8 cellular contexts compared by ENCODE assay signal in the genomic region with DNA sequence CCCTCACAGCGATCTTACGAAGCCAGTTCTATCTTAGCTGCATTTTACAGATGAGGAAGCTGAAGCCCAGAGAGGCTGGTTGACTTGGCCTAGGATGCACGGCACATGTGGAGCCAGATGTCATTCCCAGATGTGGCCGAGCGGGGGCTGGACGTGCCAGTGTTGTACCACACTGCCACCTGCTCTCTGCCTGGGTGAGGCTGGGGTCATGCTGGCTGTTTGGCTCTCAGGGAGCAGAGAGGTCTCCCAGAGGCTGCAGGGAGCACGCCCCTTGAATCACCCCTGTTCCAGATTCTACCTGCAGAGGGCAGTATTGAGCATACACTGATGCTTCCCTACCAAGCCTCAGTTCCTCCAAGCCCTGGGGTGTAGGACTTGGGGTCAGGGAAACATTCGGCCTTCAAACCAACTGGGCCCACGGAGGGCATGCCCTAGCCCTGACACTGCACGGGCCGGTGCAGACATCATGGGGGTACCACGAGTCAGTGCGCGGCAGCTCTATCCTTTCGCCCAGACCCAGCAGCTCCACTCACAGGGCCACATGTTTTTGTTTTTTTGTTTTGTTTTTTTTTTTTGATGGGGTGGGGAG. TPM values are rescaled to one million over a fixed set of nuclear protein-coding genes. Genes with fewer than 3 reads are reported as not detected.
A peak's percentile ranks its signal among the peaks of the same experiment; 100 is the strongest.
DNase-seq lines count a peak whose midpoint lies in the region; ATAC-seq and TF ChIP-seq lines count a peak whose summit lies in the region.

No MANE protein-coding gene starts in this region.

- H3K79me1 ChIP-seq in IMR-90 (ENCODE audit: low read depth in 1 of 2, low read length in 2 of 2), result peaks cover 0 to 14% of the 10 kb centered on the region in 2 experiments; a peak in 3 of 4 replicates

- H2BK20ac ChIP-seq in IMR-90 (ENCODE audit: low read depth, low read length), result no peak overlapping the region

- no peak overlapping the region for H3K4me3 Mint-ChIP-seq in Calu3 (ENCODE audit: low read depth, unreplicated experiment)

- H3K4me3 ChIP-seq in IMR-90 (ENCODE audit: insufficient read depth, low read depth, low read length) (no peak overlapping the region), adrenal gland (no peak overlapping the region)

- H2AK9ac ChIP-seq in IMR-90 (replicated peaks; ENCODE audit: low read depth, low read length, poor library complexity), result no peak overlapping the region

- TF ChIP-seq POLR2A in IMR-90 (IDR thresholded peaks at IDR 0.05; ENCODE audit: low read depth, low read length), result no peak
- TF ChIP-seq POLR2A in adrenal gland (IDR thresholded peaks at IDR 0.05), result no peak

- H3K4me1 ChIP-seq in IMR-90 (ENCODE audit: control insufficient read depth, insufficient read depth, low read length) (peaks cover 10% of the 10 kb centered on the region), adrenal gland (replicated peaks in 1 of 2) (peaks cover 11 to 12% of the 10 kb centered on the region in 2 donors)

- no peaks in the 10 kb centered on the region for H3K9me1 ChIP-seq in IMR-90 (ENCODE audit: insufficient read depth, low read length)

- TF ChIP-seq RAD21 in IMR-90 (IDR thresholded peaks at IDR 0.05; ENCODE audit: low read length), result peak; percentile 69

- no peaks in the 10 kb centered on the region for H3K9me3 Mint-ChIP-seq in Calu3 (ENCODE audit: low read depth, unreplicated experiment)

- ATAC-seq in IMR-90 (ENCODE audit: low read depth) (peak; percentile 41), GM18870 (IDR thresholded peaks at IDR 0.05; ENCODE audit: unreplicated experiment) (no peak)

- H3K4me1 Mint-ChIP-seq in Calu3 (ENCODE audit: low read depth, unreplicated experiment), result no peaks in the 10 kb centered on the region

- no peak overlapping the region for H3K14ac ChIP-seq in IMR-90 (replicated peaks; ENCODE audit: low read depth, low read length)

- no peak overlapping the region for H4K91ac ChIP-seq in IMR-90 (ENCODE audit: insufficient read depth, low read depth, low read length)

- intact Hi-C loops in Calu3 (cut with micrococcal nuclease; ENCODE audit: unreplicated experiment), result no loop called here
- intact Hi-C loops in IMR-90 (cut with micrococcal nuclease), result loop anchor here (2.0 to 5.0 kb wide), 2 partner anchors 97 to 117 kb away; no protein-coding TSS in a partner anchor
- intact Hi-C loops in adrenal gland (cut with DNase I), result loop anchor here in 1 of 2 donors (10.0 kb wide), 2 partner anchors 55 to 115 kb away; no protein-coding TSS in a partner anchor

- H2BK5ac ChIP-seq in IMR-90 (ENCODE audit: low read depth, low read length, poor library complexity, severe bottlenecking), result no peak overlapping the region

- H3K27me3 ChIP-seq in IMR-90 (ENCODE audit: control insufficient read depth, insufficient read depth, low read length) (no peaks in the 10 kb centered on the region; the same call in 1 of the 2 replicates), adrenal gland (no peaks in the 10 kb centered on the region)

- no peak overlapping the region for H3K4me2 ChIP-seq in IMR-90 (ENCODE audit: low read depth, low read length)

- H3K27ac Mint-ChIP-seq in Calu3 (ENCODE audit: unreplicated experiment), result no peak overlapping the region

- peak; percentile 61 for DNase-seq in Calu3
- DNase-seq in IMR-90, result peak; percentile 43
- peak; percentile 54 for DNase-seq in T follicular helper cell (ENCODE audit: low read depth)
- peak; percentile 48 to 83 (median 66) for DNase-seq in adrenal gland
- peak; percentile 78 for DNase-seq in hepatic stellate cell (ENCODE audit: low spot score)
- DNase-seq in stimulated activated CD4-positive, alpha-beta T cell treated with anti-CD3 and anti-CD28 coated beads, Interleukin-15, amount 100 ng/mL, for 1 hour (ENCODE audit: low read depth in 1 of 2, low spot score in 1 of 2), result peak; percentile 18 to 29
- DNase-seq in NCI-H1105 (lab: John Stamatoyannopoulos, UW), result no peak

- no peaks in the 10 kb centered on the region for H4K20me1 ChIP-seq in IMR-90 (ENCODE audit: insufficient read depth, low read length)

- BruUV-seq in Calu3 (replicated peaks; lab: Mats Ljungman, UMichigan), result no TSS peak
- BruUV-seq in IMR-90 (replicated peaks; lab: Mats Ljungman, UMichigan), result no TSS peak

- TF ChIP-seq CTCF in Calu3 (IDR thresholded peaks at IDR 0.05; ENCODE audit: unreplicated experiment), result peak; percentile 81
- peak; percentile 68 for TF ChIP-seq CTCF in IMR-90 (conservative IDR thresholded peaks at IDR 0.05; ENCODE audit: low read depth, low read length)
- peak; percentile 69 to 81 (median 74) for TF ChIP-seq CTCF in adrenal gland (IDR thresholded peaks at IDR 0.05)

- peaks cover 18% of the 10 kb centered on the region for H3K36me3 Mint-ChIP-seq in Calu3 (ENCODE audit: insufficient read depth, unreplicated experiment)

- H3K27ac ChIP-seq in IMR-90 (ENCODE audit: insufficient read depth, low read length) (no peak overlapping the region), adrenal gland (no peak overlapping the region)

- no peaks in the 10 kb centered on the region for H3K36me3 ChIP-seq in IMR-90 (ENCODE audit: control insufficient read depth, insufficient read depth, low read length)
- no peaks in the 10 kb centered on the region for H3K36me3 ChIP-seq in adrenal gland (replicated peaks in 1 of 2)

- H4K8ac ChIP-seq in IMR-90 (ENCODE audit: low read depth in 2 of 2, low read length in 2 of 2), result no peak overlapping the region

- peaks cover 13% of the 10 kb centered on the region for H3K27me3 Mint-ChIP-seq in Calu3 (ENCODE audit: unreplicated experiment)

- no peak overlapping the region for H4K5ac ChIP-seq in IMR-90 (ENCODE audit: low read depth, low read length)

- dilution Hi-C loops in IMR-90 (cut with HindIII; ENCODE audit: low sequenced_read_pairs, unreplicated experiment), result no loop called here

- in situ Hi-C loops in IMR-90 (cut with MboI; ENCODE audit: low sequenced_read_pairs), result no loop called here

- no peak overlapping the region for H2BK15ac ChIP-seq in IMR-90 (ENCODE audit: low read depth, low read length)

- POLR2A ChIA-PET in IMR-90 (lab: Charles Lee; ENCODE audit: unreplicated experiment), result no interaction called here

- WGBS in IMR-90 (ENCODE audit: extremely low coverage in 2 of 2, insufficient read length in 1 of 2), 2 experiments, result 61% methylated on average over 9 of the region's 15 CpGs; no CpG with 5 or more reads in 1 of the 2 experiments
- WGBS in adrenal gland, 4 donors, result 66 to 76% (median 67%) methylated on average over 12 to 15 of the region's 15 CpGs

- H2AFZ ChIP-seq in IMR-90 (replicated peaks; ENCODE audit: low read length, poor library complexity), result peak overlapping the region; percentile 58

- H3K9me3 ChIP-seq in IMR-90 (ENCODE audit: control insufficient read depth, insufficient read depth, low read length) (no peaks in the 10 kb centered on the region), adrenal gland (replicated peaks in 1 of 3) (no peaks in the 10 kb centered on the region)

- CTCF ChIA-PET in Calu3 (lab: Charles Lee) (interaction anchor here (0.6 kb wide), 1 partner anchor 81 kb away, joined by 4 read pairs; no protein-coding TSS in a partner anchor), IMR-90 (lab: Yijun Ruan, JAX) (interaction anchor here (0.6 kb wide), 4 partner anchors 19 to 116 kb away, joined by 3 to 4 read pairs (median 3); no protein-coding TSS in a partner anchor)

- no peak overlapping the region for H3K9ac ChIP-seq in IMR-90 (ENCODE audit: low read depth, low read length)

- no peak overlapping the region for H3K18ac ChIP-seq in IMR-90 (ENCODE audit: low read depth, low read length)

- H2BK120ac ChIP-seq in IMR-90 (ENCODE audit: low read depth, low read length), result no peak overlapping the region

- peak overlapping the region; percentile 35; the same call in 1 of the 2 replicates for H3K4ac ChIP-seq in IMR-90 (ENCODE audit: low read depth, low read length)

- H2AK5ac ChIP-seq in IMR-90 (ENCODE audit: low read depth, low read length), result no peak overlapping the region; the same call in 1 of the 2 replicates

- H3K23ac ChIP-seq in IMR-90 (ENCODE audit: low read depth, low read length), result no peak overlapping the region

- H3K56ac ChIP-seq in IMR-90 (ENCODE audit: extremely low read depth, insufficient read depth, low read length), result no peak overlapping the region

TF ChIP-seq in IMR-90, 13 proteins besides CTCF, POLR2A, EP300 and RAD21:
- TF ChIP-seq MXI1 (IDR thresholded peaks at IDR 0.05; ENCODE audit: borderline replicate concordance, low read depth, low read length) (no peak), CHD1 (IDR thresholded peaks at IDR 0.05; ENCODE audit: low read depth, low read length) (no peak), FOS (IDR thresholded peaks at IDR 0.05; ENCODE audit: low read depth, low read length) (no peak), SMC3 (IDR thresholded peaks at IDR 0.05; ENCODE audit: low read depth, low read length) (peak; percentile 63), MAZ (IDR thresholded peaks at IDR 0.05; ENCODE audit: borderline replicate concordance, low read depth, low read length) (peak; percentile 22; the same call in 1 of the 2 replicates)
- TF ChIP-seq, protein P1, sequence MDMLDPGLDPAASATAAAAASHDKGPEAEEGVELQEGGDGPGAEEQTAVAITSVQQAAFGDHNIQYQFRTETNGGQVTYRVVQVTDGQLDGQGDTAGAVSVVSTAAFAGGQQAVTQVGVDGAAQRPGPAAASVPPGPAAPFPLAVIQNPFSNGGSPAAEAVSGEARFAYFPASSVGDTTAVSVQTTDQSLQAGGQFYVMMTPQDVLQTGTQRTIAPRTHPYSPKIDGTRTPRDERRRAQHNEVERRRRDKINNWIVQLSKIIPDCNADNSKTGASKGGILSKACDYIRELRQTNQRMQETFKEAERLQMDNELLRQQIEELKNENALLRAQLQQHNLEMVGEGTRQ (IDR thresholded peaks at IDR 0.05; ENCODE audit: low read depth, low read length), result no peak
TF ChIP-seq in IMR-90: peak in this region for 2.

RNA-seq across cellular contexts. Expression of a gene that starts 3.8 kb away (rescaled TPM):
- total RNA-seq in Calu3 (2022), result 29.2 and 31.1 TPM in 2 replicates
- 4.1 and 5.0 TPM in 2 replicates for total RNA-seq in IMR-90 (2012; rRNA removed)
- polyA plus RNA-seq in IMR-90 (2012; rRNA removed), result 21.9 and 22.6 TPM in 2 replicates
- 19.6 and 26.0 TPM in 2 replicates for polyA plus RNA-seq in IMR-90 (2012; cell fraction: cytosol; rRNA removed)
- 27.5 and 33.3 TPM in 2 replicates for polyA plus RNA-seq in IMR-90 (2012; cell fraction: nucleus; rRNA removed; ENCODE audit: low replicate concordance)
- total RNA-seq in adrenal gland, result 10 to 100 TPM; 19.7 to 41.3 (median 25.5) TPM
- polyA plus RNA-seq in adrenal gland, result 10 to 100 TPM; 20.5 to 28.0 (median 27.8) TPM
